ENCODE assay signal across 1 cellular context in the genomic region with DNA sequence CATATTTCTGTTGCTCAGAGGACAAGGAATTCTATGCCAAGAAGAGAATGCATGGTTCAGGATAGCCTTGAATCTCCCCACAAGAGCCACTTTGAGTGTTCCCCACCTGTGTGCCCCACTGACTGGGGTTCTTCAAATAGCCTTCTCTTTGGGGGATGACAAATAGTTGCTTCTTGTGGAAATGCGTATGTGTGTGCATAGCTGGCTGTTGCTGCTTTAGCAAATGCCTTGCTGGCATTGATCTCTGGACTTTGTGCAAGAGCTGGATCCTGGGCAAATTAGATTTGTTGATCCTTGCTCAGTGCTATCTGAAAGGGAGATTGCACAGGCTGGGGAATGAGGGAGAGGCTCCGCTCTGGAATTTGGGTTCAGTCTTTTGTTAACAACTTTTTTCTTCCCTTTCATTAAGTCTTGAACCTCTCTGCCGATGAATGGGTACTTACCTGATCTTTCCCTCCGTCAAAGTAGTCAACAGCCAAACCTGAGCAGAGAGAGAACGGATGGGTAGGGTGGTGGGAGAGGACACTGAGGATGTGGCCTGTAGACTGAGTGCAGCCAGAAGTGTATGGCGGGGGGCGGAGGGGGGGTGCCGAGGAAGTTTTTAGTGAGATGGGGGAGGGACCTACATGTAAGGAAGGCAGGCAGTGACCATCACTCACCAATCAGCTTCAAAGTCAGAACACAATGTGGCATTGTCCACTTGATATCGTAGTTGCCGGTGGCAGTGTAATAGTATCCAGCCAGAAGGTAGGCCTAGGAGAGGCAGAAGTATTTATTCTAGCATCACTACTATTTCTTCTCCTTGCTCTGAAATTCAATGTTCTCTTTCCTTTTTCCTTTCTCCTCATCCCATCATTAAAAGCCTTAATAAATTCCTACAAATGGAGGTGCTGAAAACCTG.
TF ChIP-seq lines count a peak whose summit lies in the region.

No MANE protein-coding gene starts in this region.

TF ChIP-seq in HepG2, 621 proteins besides CTCF, POLR2A, EP300 and RAD21 (continued from another document and continues in another):
- TF ChIP-seq, protein P1, sequence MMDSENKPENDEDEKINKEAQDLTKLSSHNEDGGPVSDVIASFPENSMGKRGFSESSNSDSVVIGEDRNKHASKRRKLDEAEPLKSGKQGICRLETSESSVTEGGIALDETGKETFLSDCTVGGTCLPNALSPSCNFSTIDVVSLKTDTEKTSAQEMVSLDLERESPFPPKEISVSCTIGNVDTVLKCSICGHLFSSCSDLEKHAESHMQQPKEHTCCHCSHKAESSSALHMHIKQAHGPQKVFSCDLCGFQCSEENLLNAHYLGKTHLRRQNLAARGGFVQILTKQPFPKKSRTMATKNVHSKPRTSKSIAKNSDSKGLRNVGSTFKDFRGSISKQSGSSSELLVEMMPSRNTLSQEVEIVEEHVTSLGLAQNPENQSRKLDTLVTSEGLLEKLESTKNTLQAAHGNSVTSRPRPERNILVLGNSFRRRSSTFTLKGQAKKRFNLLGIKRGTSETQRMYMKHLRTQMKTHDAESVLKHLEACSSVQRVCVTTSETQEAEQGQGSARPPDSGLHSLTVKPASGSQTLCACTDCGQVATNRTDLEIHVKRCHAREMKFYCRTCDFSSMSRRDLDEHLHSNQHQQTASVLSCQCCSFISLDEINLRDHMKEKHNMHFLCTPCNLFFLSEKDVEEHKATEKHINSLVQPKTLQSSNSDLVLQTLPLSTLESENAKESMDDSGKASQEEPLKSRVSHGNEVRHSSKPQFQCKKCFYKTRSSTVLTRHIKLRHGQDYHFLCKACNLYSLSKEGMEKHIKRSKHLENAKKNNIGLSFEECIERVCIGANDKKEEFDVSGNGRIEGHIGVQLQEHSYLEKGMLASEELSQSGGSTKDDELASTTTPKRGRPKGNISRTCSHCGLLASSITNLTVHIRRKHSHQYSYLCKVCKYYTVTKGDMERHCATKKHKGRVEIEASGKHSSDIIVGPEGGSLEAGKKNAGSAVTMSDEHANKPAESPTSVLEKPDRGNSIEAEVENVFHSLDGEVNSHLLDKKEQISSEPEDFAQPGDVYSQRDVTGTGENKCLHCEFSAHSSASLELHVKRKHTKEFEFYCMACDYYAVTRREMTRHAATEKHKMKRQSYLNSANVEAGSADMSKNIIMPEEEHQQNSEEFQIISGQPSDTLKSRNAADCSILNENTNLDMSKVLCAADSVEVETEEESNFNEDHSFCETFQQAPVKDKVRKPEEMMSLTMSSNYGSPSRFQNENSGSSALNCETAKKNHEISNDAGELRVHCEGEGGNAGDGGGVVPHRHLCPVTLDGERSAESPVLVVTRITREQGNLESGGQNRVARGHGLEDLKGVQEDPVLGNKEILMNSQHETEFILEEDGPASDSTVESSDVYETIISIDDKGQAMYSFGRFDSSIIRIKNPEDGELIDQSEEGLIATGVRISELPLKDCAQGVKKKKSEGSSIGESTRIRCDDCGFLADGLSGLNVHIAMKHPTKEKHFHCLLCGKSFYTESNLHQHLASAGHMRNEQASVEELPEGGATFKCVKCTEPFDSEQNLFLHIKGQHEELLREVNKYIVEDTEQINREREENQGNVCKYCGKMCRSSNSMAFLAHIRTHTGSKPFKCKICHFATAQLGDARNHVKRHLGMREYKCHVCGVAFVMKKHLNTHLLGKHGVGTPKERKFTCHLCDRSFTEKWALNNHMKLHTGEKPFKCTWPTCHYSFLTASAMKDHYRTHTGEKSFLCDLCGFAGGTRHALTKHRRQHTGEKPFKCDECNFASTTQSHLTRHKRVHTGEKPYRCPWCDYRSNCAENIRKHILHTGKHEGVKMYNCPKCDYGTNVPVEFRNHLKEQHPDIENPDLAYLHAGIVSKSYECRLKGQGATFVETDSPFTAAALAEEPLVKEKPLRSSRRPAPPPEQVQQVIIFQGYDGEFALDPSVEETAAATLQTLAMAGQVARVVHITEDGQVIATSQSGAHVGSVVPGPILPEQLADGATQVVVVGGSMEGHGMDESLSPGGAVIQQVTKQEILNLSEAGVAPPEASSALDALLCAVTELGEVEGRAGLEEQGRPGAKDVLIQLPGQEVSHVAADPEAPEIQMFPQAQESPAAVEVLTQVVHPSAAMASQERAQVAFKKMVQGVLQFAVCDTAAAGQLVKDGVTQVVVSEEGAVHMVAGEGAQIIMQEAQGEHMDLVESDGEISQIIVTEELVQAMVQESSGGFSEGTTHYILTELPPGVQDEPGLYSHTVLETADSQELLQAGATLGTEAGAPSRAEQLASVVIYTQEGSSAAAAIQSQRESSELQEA (CRISPR knock-in tag; IDR thresholded peaks at IDR 0.05; ENCODE audit: not compliant biosample characterization), result no peak
- TF ChIP-seq, protein P2, sequence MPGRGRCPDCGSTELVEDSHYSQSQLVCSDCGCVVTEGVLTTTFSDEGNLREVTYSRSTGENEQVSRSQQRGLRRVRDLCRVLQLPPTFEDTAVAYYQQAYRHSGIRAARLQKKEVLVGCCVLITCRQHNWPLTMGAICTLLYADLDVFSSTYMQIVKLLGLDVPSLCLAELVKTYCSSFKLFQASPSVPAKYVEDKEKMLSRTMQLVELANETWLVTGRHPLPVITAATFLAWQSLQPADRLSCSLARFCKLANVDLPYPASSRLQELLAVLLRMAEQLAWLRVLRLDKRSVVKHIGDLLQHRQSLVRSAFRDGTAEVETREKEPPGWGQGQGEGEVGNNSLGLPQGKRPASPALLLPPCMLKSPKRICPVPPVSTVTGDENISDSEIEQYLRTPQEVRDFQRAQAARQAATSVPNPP (CRISPR knock-in tag; IDR thresholded peaks at IDR 0.05), result no peak
- TF ChIP-seq, protein P3, sequence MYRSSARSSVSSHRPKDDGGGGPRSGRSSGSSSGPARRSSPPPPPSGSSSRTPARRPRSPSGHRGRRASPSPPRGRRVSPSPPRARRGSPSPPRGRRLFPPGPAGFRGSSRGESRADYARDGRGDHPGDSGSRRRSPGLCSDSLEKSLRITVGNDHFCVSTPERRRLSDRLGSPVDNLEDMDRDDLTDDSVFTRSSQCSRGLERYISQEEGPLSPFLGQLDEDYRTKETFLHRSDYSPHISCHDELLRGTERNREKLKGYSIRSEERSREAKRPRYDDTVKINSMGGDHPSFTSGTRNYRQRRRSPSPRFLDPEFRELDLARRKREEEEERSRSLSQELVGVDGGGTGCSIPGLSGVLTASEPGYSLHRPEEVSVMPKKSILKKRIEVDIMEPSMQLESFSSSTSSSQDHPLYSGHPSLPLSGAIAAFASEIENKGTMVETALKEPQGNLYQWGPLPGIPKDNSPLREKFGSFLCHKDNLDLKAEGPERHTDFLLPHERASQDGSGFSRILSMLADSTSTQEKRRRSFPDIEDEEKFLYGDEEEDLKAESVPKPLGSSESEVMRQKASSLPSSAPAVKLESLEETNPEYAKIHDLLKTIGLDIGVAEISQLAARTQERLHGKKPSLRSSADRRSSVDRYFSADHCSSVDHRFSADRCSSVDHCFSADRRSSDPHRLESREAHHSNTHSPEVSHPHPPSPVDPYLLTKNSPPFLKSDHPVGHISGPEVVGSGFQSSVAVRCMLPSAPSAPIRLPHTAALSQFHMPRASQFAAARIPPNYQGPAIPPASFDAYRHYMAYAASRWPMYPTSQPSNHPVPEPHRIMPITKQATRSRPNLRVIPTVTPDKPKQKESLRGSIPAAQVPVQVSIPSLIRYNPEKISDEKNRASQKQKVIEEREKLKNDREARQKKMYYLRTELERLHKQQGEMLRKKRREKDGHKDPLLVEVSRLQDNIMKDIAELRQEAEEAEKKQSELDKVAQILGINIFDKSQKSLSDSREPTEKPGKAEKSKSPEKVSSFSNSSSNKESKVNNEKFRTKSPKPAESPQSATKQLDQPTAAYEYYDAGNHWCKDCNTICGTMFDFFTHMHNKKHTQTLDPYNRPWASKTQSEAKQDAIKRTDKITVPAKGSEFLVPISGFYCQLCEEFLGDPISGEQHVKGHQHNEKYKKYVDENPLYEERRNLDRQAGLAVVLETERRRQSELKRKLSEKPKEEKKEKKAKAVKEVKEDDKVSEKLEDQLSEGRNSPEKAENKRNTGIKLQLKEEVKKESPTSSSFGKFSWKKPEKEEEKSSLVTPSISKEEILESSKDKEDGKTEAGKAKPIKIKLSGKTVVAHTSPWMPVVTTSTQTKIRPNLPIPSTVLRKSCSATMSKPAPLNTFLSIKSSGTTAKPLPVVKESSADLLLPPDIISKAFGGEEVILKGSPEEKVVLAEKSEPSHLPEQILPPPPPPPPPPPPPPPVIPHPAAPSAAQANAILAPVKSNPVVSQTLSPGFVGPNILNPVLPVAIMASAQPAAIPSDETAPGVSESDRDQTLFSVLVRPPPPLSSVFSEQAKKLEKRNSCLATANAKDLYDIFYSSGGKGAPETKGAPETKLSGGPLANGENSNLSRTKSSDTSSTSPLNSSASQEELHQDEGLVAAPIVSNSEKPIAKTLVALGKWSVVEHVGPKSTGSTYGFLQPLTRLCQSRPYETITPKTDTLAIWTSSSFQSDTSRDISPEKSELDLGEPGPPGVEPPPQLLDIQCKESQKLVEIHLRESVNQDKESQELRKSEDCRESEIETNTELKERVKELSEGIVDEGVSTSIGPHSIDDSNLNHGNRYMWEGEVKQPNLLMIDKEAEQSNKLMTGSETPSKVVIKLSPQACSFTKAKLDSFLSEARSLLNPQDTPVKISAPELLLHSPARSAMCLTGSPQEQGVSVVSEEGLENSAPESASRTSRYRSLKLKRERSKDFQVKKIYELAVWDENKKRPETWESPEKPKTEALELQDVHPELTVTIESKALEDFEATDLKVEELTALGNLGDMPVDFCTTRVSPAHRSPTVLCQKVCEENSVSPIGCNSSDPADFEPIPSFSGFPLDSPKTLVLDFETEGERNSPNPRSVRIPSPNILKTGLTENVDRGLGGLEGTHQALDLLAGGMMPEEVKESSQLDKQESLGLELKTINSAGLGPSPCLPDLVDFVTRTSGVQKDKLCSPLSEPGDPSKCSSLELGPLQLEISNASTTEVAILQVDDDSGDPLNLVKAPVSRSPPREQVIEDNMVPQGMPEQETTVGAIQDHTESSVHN (CRISPR knock-in tag; IDR thresholded peaks at IDR 0.05), result no peak
- TF ChIP-seq ZEB1 (IDR thresholded peaks at IDR 0.05; ENCODE audit: insufficient replicate concordance, low read depth), result no peak
- no peak for TF ChIP-seq FOXA1 (IDR thresholded peaks at IDR 0.05)
- peak; percentile 76 for TF ChIP-seq FOXA1 (CRISPR knock-in tag; IDR thresholded peaks at IDR 0.05)
- TF ChIP-seq SIX1 (CRISPR knock-in tag; IDR thresholded peaks at IDR 0.05; ENCODE audit: borderline replicate concordance), result peak; percentile 34; the same call in 1 of the 2 replicates
- TF ChIP-seq MED8 (CRISPR knock-in tag; IDR thresholded peaks at IDR 0.05; ENCODE audit: insufficient replicate concordance), result no peak
- TF ChIP-seq TP53 (CRISPR knock-in tag; conservative IDR thresholded peaks at IDR 0.05), result no peak
- TF ChIP-seq ZNF772 (CRISPR knock-in tag; IDR thresholded peaks at IDR 0.05), result peak; percentile 81; the same call in 1 of the 2 replicates
- no peak for TF ChIP-seq GPN1 (CRISPR knock-in tag; IDR thresholded peaks at IDR 0.05; ENCODE audit: borderline replicate concordance)
- TF ChIP-seq, protein P4, sequence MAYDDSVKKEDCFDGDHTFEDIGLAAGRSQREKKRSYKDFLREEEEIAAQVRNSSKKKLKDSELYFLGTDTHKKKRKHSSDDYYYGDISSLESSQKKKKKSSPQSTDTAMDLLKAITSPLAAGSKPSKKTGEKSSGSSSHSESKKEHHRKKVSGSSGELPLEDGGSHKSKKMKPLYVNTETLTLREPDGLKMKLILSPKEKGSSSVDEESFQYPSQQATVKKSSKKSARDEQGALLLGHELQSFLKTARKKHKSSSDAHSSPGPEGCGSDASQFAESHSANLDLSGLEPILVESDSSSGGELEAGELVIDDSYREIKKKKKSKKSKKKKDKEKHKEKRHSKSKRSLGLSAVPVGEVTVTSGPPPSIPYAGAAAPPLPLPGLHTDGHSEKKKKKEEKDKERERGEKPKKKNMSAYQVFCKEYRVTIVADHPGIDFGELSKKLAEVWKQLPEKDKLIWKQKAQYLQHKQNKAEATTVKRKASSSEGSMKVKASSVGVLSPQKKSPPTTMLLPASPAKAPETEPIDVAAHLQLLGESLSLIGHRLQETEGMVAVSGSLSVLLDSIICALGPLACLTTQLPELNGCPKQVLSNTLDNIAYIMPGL (CRISPR knock-in tag; IDR thresholded peaks at IDR 0.05; ENCODE audit: borderline replicate concordance in 1 of 2, low read depth in 1 of 2), result peak; percentile 32 to 36; a peak in 1 of 4 replicates
- TF ChIP-seq ZNF607 (CRISPR knock-in tag; IDR thresholded peaks at IDR 0.05; ENCODE audit: borderline replicate concordance), result no peak
- TF ChIP-seq ZFP1 (CRISPR knock-in tag; IDR thresholded peaks at IDR 0.05), result no peak
- TF ChIP-seq, protein P5, sequence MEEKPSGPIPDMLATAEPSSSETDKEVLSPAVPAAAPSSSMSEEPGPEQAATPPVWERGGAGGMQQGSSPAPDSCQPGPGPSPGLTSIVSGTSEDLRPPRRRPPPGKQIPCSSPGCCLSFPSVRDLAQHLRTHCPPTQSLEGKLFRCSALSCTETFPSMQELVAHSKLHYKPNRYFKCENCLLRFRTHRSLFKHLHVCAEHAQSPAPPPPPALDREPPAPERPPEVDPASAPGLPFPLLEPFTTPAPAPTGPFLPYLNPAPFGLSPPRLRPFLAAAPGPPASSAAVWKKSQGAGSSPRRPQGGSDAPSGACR (CRISPR knock-in tag; IDR thresholded peaks at IDR 0.05), result no peak
- TF ChIP-seq SMARCC2 (IDR thresholded peaks at IDR 0.05), result no peak
- no peak for TF ChIP-seq MLLT10 (CRISPR knock-in tag; IDR thresholded peaks at IDR 0.05)
- TF ChIP-seq, protein P6, sequence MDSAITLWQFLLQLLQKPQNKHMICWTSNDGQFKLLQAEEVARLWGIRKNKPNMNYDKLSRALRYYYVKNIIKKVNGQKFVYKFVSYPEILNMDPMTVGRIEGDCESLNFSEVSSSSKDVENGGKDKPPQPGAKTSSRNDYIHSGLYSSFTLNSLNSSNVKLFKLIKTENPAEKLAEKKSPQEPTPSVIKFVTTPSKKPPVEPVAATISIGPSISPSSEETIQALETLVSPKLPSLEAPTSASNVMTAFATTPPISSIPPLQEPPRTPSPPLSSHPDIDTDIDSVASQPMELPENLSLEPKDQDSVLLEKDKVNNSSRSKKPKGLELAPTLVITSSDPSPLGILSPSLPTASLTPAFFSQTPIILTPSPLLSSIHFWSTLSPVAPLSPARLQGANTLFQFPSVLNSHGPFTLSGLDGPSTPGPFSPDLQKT (CRISPR knock-in tag; IDR thresholded peaks at IDR 0.05; ENCODE audit: borderline replicate concordance), result no peak
- TF ChIP-seq MBD4 (IDR thresholded peaks at IDR 0.05; ENCODE audit: borderline replicate concordance, low read length), result no peak
- TF ChIP-seq, protein P7, sequence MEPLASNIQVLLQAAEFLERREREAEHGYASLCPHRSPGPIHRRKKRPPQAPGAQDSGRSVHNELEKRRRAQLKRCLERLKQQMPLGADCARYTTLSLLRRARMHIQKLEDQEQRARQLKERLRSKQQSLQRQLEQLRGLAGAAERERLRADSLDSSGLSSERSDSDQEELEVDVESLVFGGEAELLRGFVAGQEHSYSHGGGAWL (CRISPR knock-in tag; IDR thresholded peaks at IDR 0.05), result no peak
- TF ChIP-seq GABPA (IDR thresholded peaks at IDR 0.05; ENCODE audit: low read depth, low read length), result no peak
- peak; percentile 53 for TF ChIP-seq GABPA (CRISPR knock-in tag; IDR thresholded peaks at IDR 0.05; ENCODE audit: low read depth)
- TF ChIP-seq NCOA2 (CRISPR knock-in tag; IDR thresholded peaks at IDR 0.05), result peak; percentile 85; the same call in 1 of the 2 replicates
- TF ChIP-seq, protein P8, sequence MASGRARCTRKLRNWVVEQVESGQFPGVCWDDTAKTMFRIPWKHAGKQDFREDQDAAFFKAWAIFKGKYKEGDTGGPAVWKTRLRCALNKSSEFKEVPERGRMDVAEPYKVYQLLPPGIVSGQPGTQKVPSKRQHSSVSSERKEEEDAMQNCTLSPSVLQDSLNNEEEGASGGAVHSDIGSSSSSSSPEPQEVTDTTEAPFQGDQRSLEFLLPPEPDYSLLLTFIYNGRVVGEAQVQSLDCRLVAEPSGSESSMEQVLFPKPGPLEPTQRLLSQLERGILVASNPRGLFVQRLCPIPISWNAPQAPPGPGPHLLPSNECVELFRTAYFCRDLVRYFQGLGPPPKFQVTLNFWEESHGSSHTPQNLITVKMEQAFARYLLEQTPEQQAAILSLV (CRISPR knock-in tag; IDR thresholded peaks at IDR 0.05; ENCODE audit: borderline replicate concordance), result 0 out of 2 replicates have a peak, but pooled peaks have one; percentile 60
- TF ChIP-seq ATAD3A (CRISPR knock-in tag; IDR thresholded peaks at IDR 0.05), result no peak
- TF ChIP-seq MEF2D (CRISPR knock-in tag; IDR thresholded peaks at IDR 0.05), result no peak
- TF ChIP-seq ASH2L (IDR thresholded peaks at IDR 0.05; ENCODE audit: insufficient read length, low read depth, low read length), result peak; percentile 88
